In genomic region chr14:75513911-75514672, GRCh38 we compare ENCODE assay signal across 9 cellular contexts. TPM values are rescaled to one million over a fixed set of nuclear protein-coding genes. Genes with fewer than 3 reads are reported as not detected.
A peak's percentile ranks its signal among the peaks of the same experiment; 100 is the strongest.
DNase-seq lines count a peak whose midpoint lies in the region; ATAC-seq, FAIRE-seq and TF ChIP-seq lines count a peak whose summit lies in the region.
"Had no signal": no experiment of that assay in that cellular context is flagged by ENCODE, and none has a peak within 500 bp of the region (broad histone marks: within the 10 kb centered on the region; RNA-seq: fewer than 3 reads in every experiment).

No MANE protein-coding gene starts in this region.

- DNase-seq in mucosa of descending colon, result no peak
- no peak for DNase-seq in psoas muscle
- DNase-seq in NCI-H510A (lab: John Stamatoyannopoulos, UW), result no peak
- DNase-seq in H54 (ENCODE audit: insufficient read length, low spot score), result no peak
- no peak for DNase-seq in Ammon's horn (ENCODE audit: low spot score)
- DNase-seq: NCI-H748 treated with DMSO at 0.1 percent for 48 hours had no signal

- WGBS in psoas muscle, 3 donors, result 90 to 92% (median 91%) methylated on average over 12 of the region's 12 CpGs

- H3K9me3 ChIP-seq in mucosa of descending colon (peaks cover 11% of the 10 kb centered on the region), psoas muscle (peaks cover 15% of the 10 kb centered on the region)

- ATAC-seq in GM18517 (IDR thresholded peaks at IDR 0.05; ENCODE audit: unreplicated experiment) (peak; percentile 22), GM21619 (IDR thresholded peaks at IDR 0.05; ENCODE audit: unreplicated experiment) (peak; percentile 31), HG03460 (IDR thresholded peaks at IDR 0.05; ENCODE audit: unreplicated experiment) (peak; percentile 32), mucosa of descending colon (peak; percentile 52), psoas muscle (no peak)

- intact Hi-C loops in mucosa of descending colon (cut with DNase I, micrococcal nuclease) (no loop called here), psoas muscle (cut with DNase I) (no loop called here)

- H3K4me1 ChIP-seq in mucosa of descending colon (ENCODE audit: low read depth) (no peaks in the 10 kb centered on the region), psoas muscle (no peaks in the 10 kb centered on the region)

- H3K36me3 ChIP-seq in mucosa of descending colon (ENCODE audit: low read depth), result no peaks in the 10 kb centered on the region
- no peaks in the 10 kb centered on the region for H3K36me3 ChIP-seq in psoas muscle (ENCODE audit: insufficient read depth in 1 of 2, low read depth in 1 of 2)

- H3K4me3 ChIP-seq in mucosa of descending colon, result no peak overlapping the region
- H3K4me3 ChIP-seq in psoas muscle, result no peak overlapping the region

- TF ChIP-seq CTCF in mucosa of descending colon (IDR thresholded peaks at IDR 0.05) (no peak), psoas muscle (IDR thresholded peaks at IDR 0.05) (no peak)

- H3K27ac ChIP-seq in psoas muscle, result no peak overlapping the region

- H3K27me3 ChIP-seq in psoas muscle (ENCODE audit: insufficient read depth in 3 of 3, low read length in 2 of 3), result no peaks in the 10 kb centered on the region

- no peak for FAIRE-seq in H54 (lab: Jason Lieb, UNC)

- no peak for TF ChIP-seq POLR2A in H54 (IDR thresholded peaks at IDR 0.05; ENCODE audit: low read depth, low read length)

RNA-seq across cellular contexts. Expression of gene BATF, which starts 8.2 kb away (rescaled TPM):
- total RNA-seq in mucosa of descending colon (1 to 10 TPM; 1.7 to 3.0 (median 2.3) TPM), psoas muscle (under 1 TPM in 3 of 4 donors, not detected in 1; 0.58 to 0.77 (median 0.76) TPM)
- polyA plus RNA-seq in psoas muscle, result under 1 TPM; 0.29 to 0.86 (median 0.70) TPM

Comparison
In these comparisons a context has a peak if more than half of its experiments do, and no peak if none do; other contexts are left out.
1. ATAC-seq: peak in GM18517 (single experiment), GM21619 (single experiment), HG03460 (single experiment) and mucosa of descending colon (single experiment); none in psoas muscle (0 of 4).